ENCODE assay signal across 8 cellular contexts in genomic region chr5:65760504-65761275, GRCh38. TPM values are rescaled to one million over a fixed set of nuclear protein-coding genes. Genes with fewer than 3 reads are reported as not detected.
DNase-seq lines count a peak whose midpoint lies in the region; ATAC-seq and TF ChIP-seq lines count a peak whose summit lies in the region.

No MANE protein-coding gene starts in this region.

- no peak overlapping the region for H3K4me3 Mint-ChIP-seq in endothelial cell (ENCODE audit: unreplicated experiment)

- DNase-seq in COR-L47 (lab: John Stamatoyannopoulos, UW), result peak; percentile 18
- peak in 4 of 5 donors; percentile 23 to 62 (median 29) for DNase-seq in T-helper 1 cell
- DNase-seq in endothelial cell (ENCODE audit: low spot score), result no peak
- peak in 9 of 10 donors; percentile 11 to 91 (median 56) for DNase-seq in posterior cingulate gyrus
- no peak for DNase-seq in germinal center (ENCODE audit: low spot score)
- no peak for DNase-seq in NCI-H1436 (lab: John Stamatoyannopoulos, UW)

- intact Hi-C loops in posterior cingulate gyrus (cut with DNase I), result loop anchor here (10.0 kb wide), 1 partner anchor 384 kb away; the partner anchor contains the start of gene SREK1

- H3K27ac Mint-ChIP-seq in endothelial cell (ENCODE audit: unreplicated experiment), result peak overlapping the region; percentile 0

- H3K9me3 Mint-ChIP-seq in endothelial cell (ENCODE audit: unreplicated experiment), result no peaks in the 10 kb centered on the region

- peak; percentile 64 for ATAC-seq in GM21576 (IDR thresholded peaks at IDR 0.05; ENCODE audit: unreplicated experiment)
- ATAC-seq in GM21825 (IDR thresholded peaks at IDR 0.05; ENCODE audit: unreplicated experiment), result no peak

- H3K27me3 Mint-ChIP-seq in endothelial cell (ENCODE audit: unreplicated experiment), result no peaks in the 10 kb centered on the region

- H3K36me3 Mint-ChIP-seq in endothelial cell (ENCODE audit: low read depth, unreplicated experiment), result no peaks in the 10 kb centered on the region

- H3K4me1 Mint-ChIP-seq in endothelial cell (ENCODE audit: unreplicated experiment), result peaks cover 3% of the 10 kb centered on the region

- no peak for TF ChIP-seq CTCF in endothelial cell (IDR thresholded peaks at IDR 0.05; ENCODE audit: unreplicated experiment)

RNA-seq across cellular contexts. Expression of gene NLN, which starts 38.7 kb away (rescaled TPM):
- total RNA-seq in endothelial cell (ENCODE audit: unreplicated experiment), result 45.8 TPM

RNA-seq across cellular contexts. Expression of gene SGTB, which starts 38.8 kb away (rescaled TPM):
- 8.3 TPM for total RNA-seq in endothelial cell (ENCODE audit: unreplicated experiment)

Comparison
In these comparisons a context has a peak if more than half of its experiments do, and no peak if none do; other contexts are left out.
1. DNase-seq: peak in COR-L47 (single experiment), T-helper 1 cell (4 of 5) and posterior cingulate gyrus (9 of 10); none in endothelial cell (single experiment), germinal center (single experiment) and NCI-H1436 (single experiment).